In the genomic region with DNA sequence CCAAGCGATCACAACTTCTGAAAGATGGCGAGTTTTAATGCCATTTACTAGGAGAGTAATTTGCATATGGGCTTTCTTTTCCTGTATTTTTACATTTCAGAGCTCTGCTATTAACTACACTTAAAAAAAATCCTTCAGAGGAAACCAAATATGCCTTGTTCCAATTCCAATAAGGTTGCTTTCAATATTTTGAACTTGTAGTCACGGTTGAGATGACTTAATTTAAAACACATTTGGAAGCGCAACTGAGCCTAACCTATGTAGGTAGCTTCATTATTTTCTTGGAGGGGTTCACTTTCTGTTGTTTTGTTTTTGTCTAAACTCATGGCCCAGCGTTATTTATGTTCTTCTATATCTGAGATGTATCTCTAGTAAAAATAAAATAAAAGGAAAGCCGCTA, we compare ENCODE assay signal across 22 cellular contexts.
DNase-seq lines count a peak whose midpoint lies in the region; ATAC-seq and TF ChIP-seq lines count a peak whose summit lies in the region.
"Had no signal": no experiment of that assay in that cellular context is flagged by ENCODE, and none has a peak within 500 bp of the region (broad histone marks: within the 10 kb centered on the region; RNA-seq: fewer than 3 reads in every experiment).

No MANE protein-coding gene starts in this region.

- no peak overlapping the region for H2AFZ ChIP-seq in HCT116 (ENCODE audit: low read depth, low read length, poor library complexity, severe bottlenecking)
- no peak overlapping the region for H2AFZ ChIP-seq in OCI-LY7 (ENCODE audit: low read length)

- CTCF ChIA-PET in HCT116 (lab: Charles Lee), result no interaction called here
- CTCF ChIA-PET in OCI-LY7 (lab: Charles Lee; ENCODE audit: unreplicated experiment), result no interaction called here

- H3K4me3 ChIP-seq in HCT116 (replicated peaks in 1 of 2; ENCODE audit: low read depth in 1 of 2, low read length in 2 of 2) (no peak overlapping the region), adipocyte (ENCODE audit: low read length) (no peak overlapping the region), OCI-LY7 (ENCODE audit: low read depth, low read length, poor library complexity, severe bottlenecking) (no peak overlapping the region)
- H3K4me3 ChIP-seq: A549; BLaER1 treated with 17β-estradiol and CSF1 and Interleukin-3, amounts not matched to agents 10 nM and 100 nM; GM12878; HAP-1 had no signal

- H3K36me3 ChIP-seq in HCT116 (ENCODE audit: control insufficient read depth in 1 of 2, insufficient read depth in 2 of 2, low read length in 2 of 2) (no peaks in the 10 kb centered on the region), adipocyte (ENCODE audit: control insufficient read depth, insufficient read depth, low read length, severe bottlenecking) (peaks cover 3% of the 10 kb centered on the region), OCI-LY7 (ENCODE audit: insufficient read depth, low read length) (no peaks in the 10 kb centered on the region)
- H3K36me3 ChIP-seq: BE2C; BLaER1 treated with 17β-estradiol and CSF1 and Interleukin-3, amounts not matched to agents 10 nM and 100 nM; HAP-1 had no signal

- H3K4me1 ChIP-seq in HCT116 (ENCODE audit: control insufficient read depth in 1 of 2, insufficient read depth in 2 of 2, low read length in 2 of 2) (peaks cover 20 to 45% of the 10 kb centered on the region in 2 experiments; a peak in 3 of 4 replicates), adipocyte (ENCODE audit: control insufficient read depth, insufficient read depth, low read length) (peaks cover 9% of the 10 kb centered on the region), OCI-LY7 (ENCODE audit: insufficient read depth, low read length, poor library complexity, severe bottlenecking) (no peaks in the 10 kb centered on the region)
- H3K4me1 ChIP-seq: A549, BE2C, HAP-1 had no signal

- H3K4me3 Mint-ChIP-seq in nephron, result no peak overlapping the region
- H3K4me3 Mint-ChIP-seq: CD14-positive monocyte; CD4-positive, alpha-beta T cell; CD8-positive, alpha-beta memory T cell had no signal

- DNase-seq in HCT116 (ENCODE audit: low read depth, low spot score) (no peak), adipocyte (ENCODE audit: low read depth) (peak; percentile 58), OCI-LY7 (ENCODE audit: low spot score) (no peak), NCI-H1092 (lab: John Stamatoyannopoulos, UW) (no peak)
- DNase-seq: 8988T; ACHN; AML-193; BE2C; CD4-positive, alpha-beta T cell; CD8-positive, alpha-beta memory T cell; DMS 273 treated with DMSO at 0.1 percent for 48 hours; DMS79; EL; GDM1; GOT3 had no signal

- TF ChIP-seq CTCF in HCT116 (IDR thresholded peaks at IDR 0.05 in 2 of 3, conservative IDR thresholded peaks at IDR 0.05 in 1 of 3; ENCODE audit: borderline replicate concordance in 1 of 3, insufficient read depth in 1 of 3, low read depth in 2 of 3, low read length in 2 of 3) (no peak), nephron (IDR thresholded peaks at IDR 0.05; ENCODE audit: unreplicated experiment in 3 of 3) (no peak), OCI-LY7 (conservative IDR thresholded peaks at IDR 0.05; ENCODE audit: low read length) (no peak)

- no peak for ATAC-seq in HCT116
- no peak for ATAC-seq in GM21381 (IDR thresholded peaks at IDR 0.05; ENCODE audit: unreplicated experiment)
- ATAC-seq: A549, GM12878 had no signal

- peaks cover 50% of the 10 kb centered on the region for H3K4me1 Mint-ChIP-seq in nephron
- H3K4me1 Mint-ChIP-seq: CD14-positive monocyte; CD8-positive, alpha-beta memory T cell had no signal

- intact Hi-C loops in HCT116 (cut with micrococcal nuclease), result loop anchor here (5.0 kb wide), 1 partner anchor 365 kb away; no protein-coding TSS in a partner anchor
- intact Hi-C loops in OCI-LY7 (cut with micrococcal nuclease; ENCODE audit: unreplicated experiment), result no loop called here

- H4K20me1 ChIP-seq in HCT116 (ENCODE audit: insufficient read depth) (no peaks in the 10 kb centered on the region), OCI-LY7 (ENCODE audit: insufficient read depth, low read length) (no peaks in the 10 kb centered on the region)
- H4K20me1 ChIP-seq: BLaER1 treated with 17β-estradiol and CSF1 and Interleukin-3, amounts not matched to agents 10 nM and 100 nM had no signal

- no peaks in the 10 kb centered on the region for H3K9me3 ChIP-seq in HCT116 (ENCODE audit: control insufficient read depth in 1 of 2, insufficient read depth in 1 of 2, low read depth in 1 of 2, low read length in 2 of 2)
- no peaks in the 10 kb centered on the region for H3K9me3 ChIP-seq in adipocyte (ENCODE audit: control insufficient read depth, low read length)
- H3K9me3 ChIP-seq in OCI-LY7 (ENCODE audit: low read length), result no peaks in the 10 kb centered on the region
- H3K9me3 ChIP-seq: A549; BE2C; BLaER1 treated with 17β-estradiol and CSF1 and Interleukin-3, amounts not matched to agents 10 nM and 100 nM; HAP-1 had no signal

- no peak for TF ChIP-seq POLR2A in HCT116 (IDR thresholded peaks at IDR 0.05; ENCODE audit: borderline replicate concordance, extremely low read depth, insufficient read depth, insufficient read length)

- H3K27me3 ChIP-seq in HCT116 (ENCODE audit: insufficient read depth, low read length), result no peaks in the 10 kb centered on the region
- no peaks in the 10 kb centered on the region for H3K27me3 ChIP-seq in adipocyte (replicated peaks; ENCODE audit: control insufficient read depth, insufficient read depth, low read length)
- H3K27me3 ChIP-seq: BE2C; BLaER1 treated with 17β-estradiol and CSF1 and Interleukin-3, amounts not matched to agents 10 nM and 100 nM had no signal

- H3K27ac Mint-ChIP-seq in nephron, result peak overlapping the region; percentile 43 to 80 (median 66)
- H3K27ac Mint-ChIP-seq: CD14-positive monocyte; CD4-positive, alpha-beta T cell had no signal

- no TSS peak for BruUV-seq in HCT116 (replicated peaks; lab: Mats Ljungman, UMichigan)
- BruUV-seq in OCI-LY7 (replicated peaks; lab: Mats Ljungman, UMichigan), result no TSS peak

- RAD21 ChIA-PET in HCT116 (lab: Charles Lee; ENCODE audit: low non-redundant PET in 1 of 2, low total read pairs in 2 of 2, uncharacterized antibody in 2 of 2, unreplicated experiment in 2 of 2), result no interaction called here

- H3K36me3 Mint-ChIP-seq in nephron (ENCODE audit: low read depth), result no peaks in the 10 kb centered on the region
- H3K36me3 Mint-ChIP-seq: CD14-positive monocyte; CD8-positive, alpha-beta memory T cell had no signal

- H3K4me2 ChIP-seq in HCT116 (ENCODE audit: low read length) (peak overlapping the region; percentile 78; the same call in 1 of the 2 replicates), OCI-LY7 (ENCODE audit: low read length) (no peak overlapping the region)
- H3K4me2 ChIP-seq: A549; BLaER1 treated with 17β-estradiol and CSF1 and Interleukin-3, amounts not matched to agents 10 nM and 100 nM had no signal

- H3K9me3 Mint-ChIP-seq in nephron, result no peaks in the 10 kb centered on the region
- H3K9me3 Mint-ChIP-seq: CD4-positive, alpha-beta T cell; CD8-positive, alpha-beta memory T cell had no signal

- POLR2A ChIA-PET in HCT116 (lab: Charles Lee) (no interaction called here), OCI-LY7 (lab: Charles Lee) (interaction anchor here (0.6 kb wide), 1 partner anchor 103 kb away, joined by 3 read pairs; no protein-coding TSS in a partner anchor)

- peaks cover 67% of the 10 kb centered on the region for H3K79me2 ChIP-seq in HCT116 (ENCODE audit: insufficient read depth, low read length)
- no peaks in the 10 kb centered on the region for H3K79me2 ChIP-seq in OCI-LY7 (ENCODE audit: insufficient read depth, low read depth, low read length)

- H3K9me2 ChIP-seq in HCT116 (ENCODE audit: insufficient read depth) (no peaks in the 10 kb centered on the region), OCI-LY7 (ENCODE audit: insufficient read depth, low read length) (no peaks in the 10 kb centered on the region)

- no peak overlapping the region for H3K27ac ChIP-seq in HCT116 (ENCODE audit: low read depth, low read length)
- no peak overlapping the region for H3K27ac ChIP-seq in OCI-LY7 (ENCODE audit: low read depth, low read length, poor library complexity, severe bottlenecking)
- H3K27ac ChIP-seq: A549; BLaER1 treated with 17β-estradiol and CSF1 and Interleukin-3, amounts not matched to agents 10 nM and 100 nM had no signal

- no peak for TF ChIP-seq RAD21 in HCT116 (IDR thresholded peaks at IDR 0.05; ENCODE audit: low read depth)

- no peaks in the 10 kb centered on the region for H3K27me3 Mint-ChIP-seq in nephron (ENCODE audit: low read depth)

- H3K9ac ChIP-seq in HCT116 (ENCODE audit: low read length) (no peak overlapping the region), adipocyte (ENCODE audit: low read length) (no peak overlapping the region)
- H3K9ac ChIP-seq: BLaER1 treated with 17β-estradiol and CSF1 and Interleukin-3, amounts not matched to agents 10 nM and 100 nM had no signal

TF ChIP-seq in HCT116, 20 proteins besides CTCF, POLR2A, EP300 and RAD21:
- no peak for TF ChIP-seq EZH2phosphoT487 (IDR thresholded peaks at IDR 0.05; ENCODE audit: borderline replicate concordance)
- no peak for TF ChIP-seq SP1 (IDR thresholded peaks at IDR 0.05; ENCODE audit: low read depth)
- no peak for TF ChIP-seq JUND (IDR thresholded peaks at IDR 0.05)
- TF ChIP-seq ELF1 (IDR thresholded peaks at IDR 0.05; ENCODE audit: borderline replicate concordance, low read depth), result no peak
- TF ChIP-seq, protein P1, sequence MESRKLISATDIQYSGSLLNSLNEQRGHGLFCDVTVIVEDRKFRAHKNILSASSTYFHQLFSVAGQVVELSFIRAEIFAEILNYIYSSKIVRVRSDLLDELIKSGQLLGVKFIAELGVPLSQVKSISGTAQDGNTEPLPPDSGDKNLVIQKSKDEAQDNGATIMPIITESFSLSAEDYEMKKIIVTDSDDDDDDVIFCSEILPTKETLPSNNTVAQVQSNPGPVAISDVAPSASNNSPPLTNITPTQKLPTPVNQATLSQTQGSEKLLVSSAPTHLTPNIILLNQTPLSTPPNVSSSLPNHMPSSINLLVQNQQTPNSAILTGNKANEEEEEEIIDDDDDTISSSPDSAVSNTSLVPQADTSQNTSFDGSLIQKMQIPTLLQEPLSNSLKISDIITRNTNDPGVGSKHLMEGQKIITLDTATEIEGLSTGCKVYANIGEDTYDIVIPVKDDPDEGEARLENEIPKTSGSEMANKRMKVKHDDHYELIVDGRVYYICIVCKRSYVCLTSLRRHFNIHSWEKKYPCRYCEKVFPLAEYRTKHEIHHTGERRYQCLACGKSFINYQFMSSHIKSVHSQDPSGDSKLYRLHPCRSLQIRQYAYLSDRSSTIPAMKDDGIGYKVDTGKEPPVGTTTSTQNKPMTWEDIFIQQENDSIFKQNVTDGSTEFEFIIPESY (IDR thresholded peaks at IDR 0.05; ENCODE audit: extremely low read depth, insufficient replicate concordance, low read length), result no peak
- TF ChIP-seq SIN3A (IDR thresholded peaks at IDR 0.05; ENCODE audit: low read depth), result no peak
- TF ChIP-seq, protein P2, sequence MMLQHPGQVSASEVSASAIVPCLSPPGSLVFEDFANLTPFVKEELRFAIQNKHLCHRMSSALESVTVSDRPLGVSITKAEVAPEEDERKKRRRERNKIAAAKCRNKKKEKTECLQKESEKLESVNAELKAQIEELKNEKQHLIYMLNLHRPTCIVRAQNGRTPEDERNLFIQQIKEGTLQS (IDR thresholded peaks at IDR 0.05), result no peak
TF ChIP-seq in HCT116: peak in this region for 0.
